Comparison of ENCODE assay signal across 11 cellular contexts in the genomic region with DNA sequence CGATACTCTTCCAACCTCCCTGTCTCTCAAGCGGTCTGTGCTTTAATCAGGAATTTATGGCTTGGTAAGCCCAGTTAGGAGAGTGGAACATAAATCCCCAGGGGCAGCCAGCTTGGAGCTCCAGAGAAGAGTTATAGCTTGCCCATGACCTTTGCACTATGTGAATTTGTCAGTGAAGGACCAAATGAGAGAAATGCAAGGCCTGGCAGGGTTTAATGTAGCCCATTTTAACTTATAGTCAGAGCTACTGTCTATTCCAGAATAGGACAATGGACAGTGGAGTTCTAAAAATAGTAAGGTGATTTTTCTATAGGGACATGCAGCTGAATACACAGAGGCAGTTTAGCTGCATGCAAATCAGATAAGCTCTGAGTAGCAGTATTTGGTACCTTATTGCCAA.
DNase-seq lines count a peak whose midpoint lies in the region; ATAC-seq and TF ChIP-seq lines count a peak whose summit lies in the region.
"Had no signal": no experiment of that assay in that cellular context is flagged by ENCODE, and none has a peak within 500 bp of the region (broad histone marks: within the 10 kb centered on the region; RNA-seq: fewer than 3 reads in every experiment).

No MANE protein-coding gene starts in this region.

- no peak overlapping the region for H3K27ac Mint-ChIP-seq in activated naive CD8-positive, alpha-beta T cell treated with anti-CD3 and anti-CD28 coated beads for 36 hours

- H3K27me3 ChIP-seq in lung (ENCODE audit: control insufficient read depth, insufficient read depth) (no peaks in the 10 kb centered on the region), thyroid gland (no peaks in the 10 kb centered on the region), tibial nerve (no peaks in the 10 kb centered on the region)

- ATAC-seq in lung (ENCODE audit: insufficient read depth, low FRiP score) (no peak), GM19351 (IDR thresholded peaks at IDR 0.05; ENCODE audit: unreplicated experiment) (no peak)
- ATAC-seq: stimulated activated naive CD8-positive, alpha-beta T cell treated with anti-CD3 and anti-CD28 coated beads, Interleukin-15, Interleukin-2, amounts not matched to agents 100 U/mL and 50 U/mL, for 24 hours had no signal

- no peaks in the 10 kb centered on the region for H3K4me1 Mint-ChIP-seq in activated naive CD8-positive, alpha-beta T cell treated with anti-CD3 and anti-CD28 coated beads for 36 hours
- H3K4me1 Mint-ChIP-seq: central memory CD8-positive, alpha-beta T cell had no signal

- peaks cover 4 to 28% of the 10 kb centered on the region in 2 donors for H3K4me1 ChIP-seq in lung (ENCODE audit: control insufficient read depth in 2 of 2, insufficient read depth in 2 of 2, low read length in 2 of 2)
- peaks cover 56 to 61% of the 10 kb centered on the region in 2 donors for H3K4me1 ChIP-seq in thyroid gland
- peaks cover 0 to 43% (median 27%) of the 10 kb centered on the region in 4 donors for H3K4me1 ChIP-seq in tibial nerve

- in situ Hi-C loops in astrocyte of the spinal cord (cut with HindIII; ENCODE audit: low sequenced_read_pairs), result no loop called here

- WGBS in lung, 2 donors, result 85 to 87% methylated on average over 2 of the region's 2 CpGs
- 58 to 72% methylated on average over 2 of the region's 2 CpGs for WGBS in thyroid gland, 2 donors
- WGBS in tibial nerve, 2 donors, result 63 to 70% methylated on average over 2 of the region's 2 CpGs

- no peak for TF ChIP-seq POLR2A in thyroid gland (IDR thresholded peaks at IDR 0.05)
- no peak for TF ChIP-seq POLR2A in tibial nerve (IDR thresholded peaks at IDR 0.05)

- H3K4me3 ChIP-seq in astrocyte of the spinal cord (ENCODE audit: low read depth, low read length) (no peak overlapping the region), lung (no peak overlapping the region), thyroid gland (replicated peaks in 1 of 3) (no peak overlapping the region), tibial nerve (no peak overlapping the region)

- no peak for TF ChIP-seq CTCF in astrocyte of the spinal cord (IDR thresholded peaks at IDR 0.05; ENCODE audit: low read depth, low read length)
- no peak for TF ChIP-seq CTCF in lung (IDR thresholded peaks at IDR 0.05; ENCODE audit: control extremely low read depth, extremely low read depth)
- TF ChIP-seq CTCF in thyroid gland (IDR thresholded peaks at IDR 0.05), result no peak
- no peak for TF ChIP-seq CTCF in tibial nerve (IDR thresholded peaks at IDR 0.05)

- peak overlapping the region; percentile 33 to 94 for H3K27ac ChIP-seq in lung (ENCODE audit: low read depth in 1 of 2, low read length in 1 of 2)
- H3K27ac ChIP-seq in thyroid gland, result peak overlapping the region; percentile 93 to 97 (median 96)
- peak overlapping the region in 2 of 4 donors; percentile 52 to 68 for H3K27ac ChIP-seq in tibial nerve
- H3K27ac ChIP-seq: 22Rv1 had no signal

- no peak for TF ChIP-seq EP300 in tibial nerve (IDR thresholded peaks at IDR 0.05)

- H3K27me3 Mint-ChIP-seq in activated naive CD8-positive, alpha-beta T cell treated with anti-CD3 and anti-CD28 coated beads for 36 hours, result peaks cover 17% of the 10 kb centered on the region

- H3K9me3 ChIP-seq in lung (ENCODE audit: control insufficient read depth in 2 of 2, insufficient read depth in 1 of 2, low read length in 1 of 2) (no peaks in the 10 kb centered on the region), thyroid gland (no peaks in the 10 kb centered on the region), tibial nerve (no peaks in the 10 kb centered on the region)

- no peak overlapping the region for H3K4me3 Mint-ChIP-seq in activated naive CD8-positive, alpha-beta T cell treated with anti-CD3 and anti-CD28 coated beads for 36 hours
- H3K4me3 Mint-ChIP-seq: central memory CD8-positive, alpha-beta T cell had no signal

- intact Hi-C loops in thyroid gland (cut with DNase I), result loop anchor here (10.0 kb wide), 2 partner anchors 82 to 168 kb away; partner anchors contain the start of gene CAV1

- H3K9me3 Mint-ChIP-seq in activated naive CD8-positive, alpha-beta T cell treated with anti-CD3 and anti-CD28 coated beads for 36 hours, result no peaks in the 10 kb centered on the region
- H3K9me3 Mint-ChIP-seq: central memory CD8-positive, alpha-beta T cell had no signal

- DNase-seq in NCI-H748 (lab: John Stamatoyannopoulos, UW; ENCODE audit: unreplicated experiment) (peak; percentile 22), NCI-H748 treated with DMSO at 0.1 percent for 48 hours (lab: John Stamatoyannopoulos, UW) (no peak), astrocyte of the spinal cord (ENCODE audit: low read depth, low spot score) (peak; percentile 34), lung (ENCODE audit: low spot score) (no peak), thyroid gland (no peak), tibial nerve (ENCODE audit: low spot score in 2 of 2) (no peak)
- DNase-seq in activated naive CD8-positive, alpha-beta T cell treated with anti-CD3 and anti-CD28 coated beads for 36 hours, result no peak
- DNase-seq: stimulated activated naive CD8-positive, alpha-beta T cell treated with anti-CD3 and anti-CD28 coated beads, Interleukin-15, Interleukin-2, amounts not matched to agents 100 U/mL and 50 U/mL, for 24 hours had no signal

- H3K36me3 Mint-ChIP-seq in activated naive CD8-positive, alpha-beta T cell treated with anti-CD3 and anti-CD28 coated beads for 36 hours, result no peaks in the 10 kb centered on the region

- H3K36me3 ChIP-seq in lung (ENCODE audit: control insufficient read depth in 2 of 2, insufficient read depth in 2 of 2, low read length in 2 of 2) (no peaks in the 10 kb centered on the region), thyroid gland (no peaks in the 10 kb centered on the region), tibial nerve (no peaks in the 10 kb centered on the region)

Comparison
In these comparisons a context has a peak if more than half of its experiments do, and no peak if none do; other contexts are left out.
1. DNase-seq: peak in NCI-H748 (single experiment) and astrocyte of the spinal cord (single experiment); none in NCI-H748 treated with DMSO at 0.1 percent for 48 hours (single experiment), lung (single experiment), thyroid gland (0 of 2), tibial nerve (0 of 2) and activated naive CD8-positive, alpha-beta T cell treated with anti-CD3 and anti-CD28 coated beads for 36 hours (single experiment).